19 cellular contexts compared by ENCODE assay signal in genomic region chr3:17759901-17760300, GRCh38. TPM values are rescaled to one million over a fixed set of nuclear protein-coding genes. Genes with fewer than 3 reads are reported as not detected.
DNase-seq lines count a peak whose midpoint lies in the region; FAIRE-seq and TF ChIP-seq lines count a peak whose summit lies in the region.
"Had no signal": no experiment of that assay in that cellular context is flagged by ENCODE, and none has a peak within 500 bp of the region (broad histone marks: within the 10 kb centered on the region; RNA-seq: fewer than 3 reads in every experiment).

No MANE protein-coding gene starts in this region.

- FAIRE-seq in colon (lab: Jason Lieb, UNC) (peak; percentile 14), islet of Langerhans (lab: Jason Lieb, UNC) (peak; percentile 56)
- FAIRE-seq: GM12892, K562 had no signal

- H4K20me1 ChIP-seq in smooth muscle cell (ENCODE audit: low read depth) = no peaks in the 10 kb centered on the region

- no TSS peak for BruUV-seq in A673 (replicated peaks; lab: Mats Ljungman, UMichigan)

- intact Hi-C loops in A673 (cut with micrococcal nuclease; ENCODE audit: unreplicated experiment) = no loop called here

- H3K4me3 ChIP-seq in A673 (ENCODE audit: low read depth, low read length, poor library complexity, severe bottlenecking) = no peak overlapping the region
- H3K4me3 ChIP-seq in smooth muscle cell = no peak overlapping the region
- H3K4me3 ChIP-seq: K562, MG63 had no signal

- no peaks in the 10 kb centered on the region for H3F3A ChIP-seq in smooth muscle cell (ENCODE audit: low read depth)

- no peaks in the 10 kb centered on the region for H3K9me3 Mint-ChIP-seq in activated naive CD8-positive, alpha-beta T cell treated with anti-CD3 and anti-CD28 coated beads for 36 hours
- H3K9me3 Mint-ChIP-seq: HFFc6 had no signal

- H3K27me3 ChIP-seq in A673 (replicated peaks; ENCODE audit: insufficient read depth, low read depth, low read length, poor library complexity) (no peaks in the 10 kb centered on the region), smooth muscle cell (ENCODE audit: low read depth) (peaks cover 2% of the 10 kb centered on the region)
- H3K27me3 ChIP-seq: MG63 had no signal

- peaks cover 8% of the 10 kb centered on the region for H3K4me1 Mint-ChIP-seq in activated naive CD8-positive, alpha-beta T cell treated with anti-CD3 and anti-CD28 coated beads for 36 hours

- DNase-seq in AG08395 (ENCODE audit: low spot score) = peak; percentile 14
- peak; percentile 18 for DNase-seq in M059J (ENCODE audit: low read depth)
- DNase-seq in RKO (ENCODE audit: low spot score) = no peak
- no peak for DNase-seq in A673 (ENCODE audit: low spot score)
- no peak for DNase-seq in activated naive CD8-positive, alpha-beta T cell treated with anti-CD3 and anti-CD28 coated beads for 36 hours
- no peak for DNase-seq in smooth muscle cell (lab: John Stamatoyannopoulos, UW; ENCODE audit: unreplicated experiment)
- DNase-seq: AML-193, DMS53, GOT3, HFFc6, MG63, NCI-H1105 treated with DMSO at 0.1 percent for 48 hours, NCI-H187, NCI-H446 treated with DMSO at 0.1 percent for 48 hours, SIG-M5 had no signal

- H3K9me3 ChIP-seq in A673 (ENCODE audit: low read depth, low read length, poor library complexity, severe bottlenecking) = no peaks in the 10 kb centered on the region
- no peaks in the 10 kb centered on the region for H3K9me3 ChIP-seq in smooth muscle cell (replicated peaks; ENCODE audit: low read depth)
- H3K9me3 ChIP-seq: MG63 had no signal

- peaks cover 21% of the 10 kb centered on the region for H3K27me3 Mint-ChIP-seq in activated naive CD8-positive, alpha-beta T cell treated with anti-CD3 and anti-CD28 coated beads for 36 hours

- no peak overlapping the region for H3K9ac ChIP-seq in smooth muscle cell (ENCODE audit: low read depth)

- H3K4me3 Mint-ChIP-seq in activated naive CD8-positive, alpha-beta T cell treated with anti-CD3 and anti-CD28 coated beads for 36 hours = no peak overlapping the region
- H3K4me3 Mint-ChIP-seq: HFFc6 had no signal

- H3K27ac ChIP-seq in A673 (ENCODE audit: low read depth, low read length, poor library complexity, severe bottlenecking) = no peak overlapping the region
- H3K27ac ChIP-seq in smooth muscle cell (ENCODE audit: low read depth) = no peak overlapping the region

- WGBS in smooth muscle cell (ENCODE audit: low lambda C conversion rate) = 72% methylated on average over 4 of the region's 4 CpGs

- no peak overlapping the region for H3K27ac Mint-ChIP-seq in activated naive CD8-positive, alpha-beta T cell treated with anti-CD3 and anti-CD28 coated beads for 36 hours
- H3K27ac Mint-ChIP-seq: HFFc6 had no signal

- H3K36me3 ChIP-seq in A673 (ENCODE audit: insufficient read depth, low read length, poor library complexity, severe bottlenecking) (no peaks in the 10 kb centered on the region), smooth muscle cell (ENCODE audit: low read depth) (no peaks in the 10 kb centered on the region)
- H3K36me3 ChIP-seq: MG63 had no signal

- no peak overlapping the region for H2AFZ ChIP-seq in smooth muscle cell (ENCODE audit: low read depth)

- no peaks in the 10 kb centered on the region for H3K36me3 Mint-ChIP-seq in activated naive CD8-positive, alpha-beta T cell treated with anti-CD3 and anti-CD28 coated beads for 36 hours

- TF ChIP-seq CTCF in A673 (conservative IDR thresholded peaks at IDR 0.05; ENCODE audit: low read depth, low read length) (no peak), smooth muscle cell (IDR thresholded peaks at IDR 0.05; ENCODE audit: borderline replicate concordance, insufficient read depth, poor library complexity, severe bottlenecking) (no peak)

- H3K4me1 ChIP-seq in A673 (ENCODE audit: insufficient read depth, low read length, poor library complexity, severe bottlenecking) = no peaks in the 10 kb centered on the region
- no peaks in the 10 kb centered on the region for H3K4me1 ChIP-seq in smooth muscle cell (ENCODE audit: low read depth)

- no peaks in the 10 kb centered on the region for H3K79me2 ChIP-seq in smooth muscle cell (ENCODE audit: low read depth)

- no peak overlapping the region for H3K4me2 ChIP-seq in smooth muscle cell

- POLR2A ChIA-PET in A673 (lab: Charles Lee; ENCODE audit: low non-redundant PET) = no interaction called here

- CTCF ChIA-PET in A673 (lab: Charles Lee) = no interaction called here

RNA-seq across cellular contexts. Expression of gene TBC1D5, which starts 17.5 kb away (rescaled TPM):
- 35.8 and 59.1 TPM in 2 replicates for total RNA-seq in M059J (2014; rRNA removed; shearing (Covaris generic))
- total RNA-seq in A673 (2021) (40.7 and 44.5 TPM in 2 replicates), smooth muscle cell (35.3 and 54.0 TPM in 2 replicates)
- 10 to 100 TPM; 43.7 to 48.5 TPM for total RNA-seq in activated naive CD8-positive, alpha-beta T cell treated with anti-CD3 and anti-CD28 coated beads for 36 hours
- polyA plus RNA-seq in smooth muscle cell = 12.1 and 14.6 TPM in 2 replicates

Comparison
In these comparisons a context has a peak if more than half of its experiments do, and no peak if none do; other contexts are left out.
1. DNase-seq: peak in AG08395 (single experiment) and M059J (single experiment); none in RKO (single experiment), A673 (single experiment), activated naive CD8-positive, alpha-beta T cell treated with anti-CD3 and anti-CD28 coated beads for 36 hours (single experiment) and smooth muscle cell (single experiment).